In the genomic region with DNA sequence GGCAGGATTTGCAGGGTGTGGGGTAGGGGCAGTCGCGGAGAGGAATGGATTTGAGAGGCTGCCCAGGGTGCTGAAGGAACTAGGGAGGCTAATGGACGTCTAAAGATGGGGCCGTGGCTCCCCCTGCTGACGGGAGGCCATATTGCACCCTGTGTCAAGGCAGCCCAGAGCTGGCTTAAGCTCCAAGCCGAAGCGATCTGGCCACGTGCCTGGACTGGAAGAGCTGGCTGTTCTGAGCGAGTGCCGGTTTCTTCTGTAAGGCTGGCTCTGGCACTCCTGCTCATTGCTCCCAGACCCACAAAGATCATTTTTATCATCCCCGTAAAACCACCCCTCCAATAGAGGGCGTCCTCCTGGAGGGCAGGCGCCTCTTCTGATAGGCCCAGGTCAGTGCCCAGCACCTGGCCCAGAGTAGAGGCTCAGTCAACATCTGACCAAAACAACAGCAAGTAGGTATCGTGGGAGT, we compare ENCODE assay signal across 8 cellular contexts. TPM values are rescaled to one million over a fixed set of nuclear protein-coding genes. Genes with fewer than 3 reads are reported as not detected.
DNase-seq lines count a peak whose midpoint lies in the region; ATAC-seq, FAIRE-seq and TF ChIP-seq lines count a peak whose summit lies in the region.

No MANE protein-coding gene starts in this region.

- DNase-seq in CD8-positive, alpha-beta T cell, result peak; percentile 56 to 83 (median 69)
- peak; percentile 19 for DNase-seq in GOT3 (lab: John Stamatoyannopoulos, UW)
- peak; percentile 76 for DNase-seq in NCI-H2107 (lab: John Stamatoyannopoulos, UW)
- peak; percentile 84 for DNase-seq in WTC11 (ENCODE audit: low spot score)
- DNase-seq in T47D (ENCODE audit: low read depth in 1 of 2, low spot score in 1 of 2), result peak; percentile 70 to 80
- peak; percentile 44 to 70 for DNase-seq in stimulated activated CD4-positive, alpha-beta T cell treated with anti-CD3 and anti-CD28 coated beads, Interleukin-15, amount 100 ng/mL, for 1 hour (ENCODE audit: low read depth in 1 of 2, low spot score in 1 of 2)

- H3K36me3 ChIP-seq in CD8-positive, alpha-beta T cell (ENCODE audit: insufficient read depth, low read length), result no peaks in the 10 kb centered on the region

- no peaks in the 10 kb centered on the region for H3K36me3 Mint-ChIP-seq in CD8-positive, alpha-beta T cell
- no peaks in the 10 kb centered on the region for H3K36me3 Mint-ChIP-seq in WTC11

- FAIRE-seq in islet of Langerhans (lab: Jason Lieb, UNC), result peak; percentile 81

- no peaks in the 10 kb centered on the region for H3K4me1 ChIP-seq in CD8-positive, alpha-beta T cell (ENCODE audit: insufficient read depth, low read length)

- POLR2A ChIA-PET in CD8-positive, alpha-beta T cell (lab: Charles Lee), result no interaction called here
- POLR2A ChIA-PET in WTC11 (lab: Charles Lee), result interaction anchor here (1.5 to 2.0 kb wide), 2 partner anchors 17 to 23 kb away, joined by 3 to 7 read pairs; no protein-coding TSS in a partner anchor

- H3K27me3 Mint-ChIP-seq in CD8-positive, alpha-beta T cell (ENCODE audit: low read depth), result peaks cover 13% of the 10 kb centered on the region
- peaks cover 28% of the 10 kb centered on the region for H3K27me3 Mint-ChIP-seq in WTC11 (ENCODE audit: low read depth)

- H3K9me3 Mint-ChIP-seq in CD8-positive, alpha-beta T cell, result no peaks in the 10 kb centered on the region
- no peaks in the 10 kb centered on the region for H3K9me3 Mint-ChIP-seq in WTC11

- no peaks in the 10 kb centered on the region for H3K27me3 ChIP-seq in CD8-positive, alpha-beta T cell (ENCODE audit: insufficient read depth, low read length)

- intact Hi-C loops in CD8-positive, alpha-beta T cell (cut with DNase I, micrococcal nuclease), result loop anchor here (1.0 to 10.0 kb wide), 7 partner anchors 57 to 636 kb away; partner anchors contain the start of gene HAUS7 (in 1 of the 2)

- no peak overlapping the region for H3K4me3 ChIP-seq in CD8-positive, alpha-beta T cell (ENCODE audit: low read depth, low read length)

- H3K9me3 ChIP-seq in CD8-positive, alpha-beta T cell (ENCODE audit: low read length), result no peaks in the 10 kb centered on the region

- H3K4me3 Mint-ChIP-seq in CD8-positive, alpha-beta T cell, result peak overlapping the region; percentile 68
- H3K4me3 Mint-ChIP-seq in WTC11, result peak overlapping the region; percentile 54

- peaks cover 7% of the 10 kb centered on the region for H3K4me1 Mint-ChIP-seq in CD8-positive, alpha-beta T cell (ENCODE audit: low read depth)
- peaks cover 3% of the 10 kb centered on the region; the same call in 1 of the 2 replicates for H3K4me1 Mint-ChIP-seq in WTC11

- no peak overlapping the region for H3K27ac ChIP-seq in CD8-positive, alpha-beta T cell (ENCODE audit: low read depth, low read length)

- H3K27ac Mint-ChIP-seq in CD8-positive, alpha-beta T cell, result no peak overlapping the region
- H3K27ac Mint-ChIP-seq in WTC11, result no peak overlapping the region; the same call in 1 of the 2 replicates

- ATAC-seq in CD8-positive, alpha-beta T cell, result peak; percentile 92
- ATAC-seq in WTC11, result peak; percentile 78
- no peak for ATAC-seq in HG02623 (IDR thresholded peaks at IDR 0.05; ENCODE audit: unreplicated experiment)

- TF ChIP-seq CTCF in CD8-positive, alpha-beta T cell (IDR thresholded peaks at IDR 0.05), result peak; percentile 64
- TF ChIP-seq CTCF in WTC11 (IDR thresholded peaks at IDR 0.05), result peak; percentile 71

- CTCF ChIA-PET in CD8-positive, alpha-beta T cell (lab: Charles Lee), result interaction anchor here (0.9 to 11.5 kb wide), 19 partner anchors 9 to 725 kb away, joined by 3 to 79 read pairs (median 5); no protein-coding TSS in a partner anchor
- CTCF ChIA-PET in WTC11 (lab: Charles Lee), result interaction anchor here (0.7 to 7.7 kb wide), 30 partner anchors 11 to 726 kb away, joined by 3 to 153 read pairs (median 7); partner anchors contain the start of genes DUSP9, HAUS7 and SLC6A8

- in situ Hi-C loops in T47D (cut with HindIII; ENCODE audit: low pct_unique_long_range_greater_than_20kb, low sequenced_read_pairs), result no loop called here

TF ChIP-seq in WTC11, 78 proteins besides CTCF, POLR2A, EP300 and RAD21:
- TF ChIP-seq, protein P1, sequence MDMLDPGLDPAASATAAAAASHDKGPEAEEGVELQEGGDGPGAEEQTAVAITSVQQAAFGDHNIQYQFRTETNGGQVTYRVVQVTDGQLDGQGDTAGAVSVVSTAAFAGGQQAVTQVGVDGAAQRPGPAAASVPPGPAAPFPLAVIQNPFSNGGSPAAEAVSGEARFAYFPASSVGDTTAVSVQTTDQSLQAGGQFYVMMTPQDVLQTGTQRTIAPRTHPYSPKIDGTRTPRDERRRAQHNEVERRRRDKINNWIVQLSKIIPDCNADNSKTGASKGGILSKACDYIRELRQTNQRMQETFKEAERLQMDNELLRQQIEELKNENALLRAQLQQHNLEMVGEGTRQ (CRISPR knock-in tag; IDR thresholded peaks at IDR 0.05), result peak; percentile 67
- TF ChIP-seq, protein P2, sequence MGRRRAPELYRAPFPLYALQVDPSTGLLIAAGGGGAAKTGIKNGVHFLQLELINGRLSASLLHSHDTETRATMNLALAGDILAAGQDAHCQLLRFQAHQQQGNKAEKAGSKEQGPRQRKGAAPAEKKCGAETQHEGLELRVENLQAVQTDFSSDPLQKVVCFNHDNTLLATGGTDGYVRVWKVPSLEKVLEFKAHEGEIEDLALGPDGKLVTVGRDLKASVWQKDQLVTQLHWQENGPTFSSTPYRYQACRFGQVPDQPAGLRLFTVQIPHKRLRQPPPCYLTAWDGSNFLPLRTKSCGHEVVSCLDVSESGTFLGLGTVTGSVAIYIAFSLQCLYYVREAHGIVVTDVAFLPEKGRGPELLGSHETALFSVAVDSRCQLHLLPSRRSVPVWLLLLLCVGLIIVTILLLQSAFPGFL (CRISPR knock-in tag; IDR thresholded peaks at IDR 0.05; ENCODE audit: borderline replicate concordance), result no peak
- TF ChIP-seq RORB (CRISPR knock-in tag; IDR thresholded peaks at IDR 0.05), result no peak
- TF ChIP-seq, protein P3, sequence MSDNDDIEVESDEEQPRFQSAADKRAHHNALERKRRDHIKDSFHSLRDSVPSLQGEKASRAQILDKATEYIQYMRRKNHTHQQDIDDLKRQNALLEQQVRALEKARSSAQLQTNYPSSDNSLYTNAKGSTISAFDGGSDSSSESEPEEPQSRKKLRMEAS (CRISPR knock-in tag; IDR thresholded peaks at IDR 0.05), result peak; percentile 45; the same call in 1 of the 2 replicates
- TF ChIP-seq, protein P4, sequence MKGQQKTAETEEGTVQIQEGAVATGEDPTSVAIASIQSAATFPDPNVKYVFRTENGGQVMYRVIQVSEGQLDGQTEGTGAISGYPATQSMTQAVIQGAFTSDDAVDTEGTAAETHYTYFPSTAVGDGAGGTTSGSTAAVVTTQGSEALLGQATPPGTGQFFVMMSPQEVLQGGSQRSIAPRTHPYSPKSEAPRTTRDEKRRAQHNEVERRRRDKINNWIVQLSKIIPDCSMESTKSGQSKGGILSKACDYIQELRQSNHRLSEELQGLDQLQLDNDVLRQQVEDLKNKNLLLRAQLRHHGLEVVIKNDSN (CRISPR knock-in tag; IDR thresholded peaks at IDR 0.05), result peak; percentile 56; the same call in 1 of the 2 replicates

RNA-seq across cellular contexts. Expression of gene PNCK, which starts 5.6 kb away (rescaled TPM):
- under 1 TPM; 0.44 to 0.68 TPM for total RNA-seq in CD8-positive, alpha-beta T cell
- total RNA-seq in WTC11 (2021), result 8.6 to 14.3 TPM (median 12.1 TPM) in 3 replicates

RNA-seq across cellular contexts. Expression of gene SLC6A8, which starts 19.8 kb away (rescaled TPM):
- 1 to 10 TPM; 2.7 to 2.9 TPM for total RNA-seq in CD8-positive, alpha-beta T cell
- total RNA-seq in WTC11 (2021), result 102 to 112 TPM (median 110 TPM) in 3 replicates

RNA-seq across cellular contexts. Expression of gene DUSP9, which starts 21.0 kb away (rescaled TPM):
- not detected for total RNA-seq in CD8-positive, alpha-beta T cell
- 2.5 to 2.8 TPM (median 2.5 TPM) in 3 replicates for total RNA-seq in WTC11 (2021)

RNA-seq across cellular contexts. Expression of gene BCAP31, which starts 56.2 kb away (rescaled TPM):
- total RNA-seq in CD8-positive, alpha-beta T cell, result 10 to 100 TPM; 35.3 to 39.1 TPM
- total RNA-seq in WTC11 (2021), result 142 to 150 TPM (median 144 TPM) in 3 replicates

RNA-seq across cellular contexts. Expression of gene ABCD1, which starts 56.7 kb away (rescaled TPM):
- total RNA-seq in CD8-positive, alpha-beta T cell, result 1 to 10 TPM; 5.2 to 6.4 TPM
- 9.1 to 10.4 TPM (median 9.5 TPM) in 3 replicates for total RNA-seq in WTC11 (2021)

Comparison
In these comparisons a context has a peak if more than half of its experiments do, and no peak if none do; other contexts are left out.
1. DNase-seq: peak in every context shown above with its lines; median percentile 84 in WTC11; 76 in NCI-H2107; 75 in T47D; 69 in CD8-positive, alpha-beta T cell; 57 in stimulated activated CD4-positive, alpha-beta T cell treated with anti-CD3 and anti-CD28 coated beads, Interleukin-15, amount 100 ng/mL, for 1 hour; 19 in GOT3.
2. RNA of gene SLC6A8, which starts 19.8 kb away (total RNA-seq): 102 to 112 TPM in WTC11; 2.7 to 2.9 TPM in CD8-positive, alpha-beta T cell; every median in the first group is over 10 times any median in the second.